20 cellular contexts compared by ENCODE assay signal in the genomic region with DNA sequence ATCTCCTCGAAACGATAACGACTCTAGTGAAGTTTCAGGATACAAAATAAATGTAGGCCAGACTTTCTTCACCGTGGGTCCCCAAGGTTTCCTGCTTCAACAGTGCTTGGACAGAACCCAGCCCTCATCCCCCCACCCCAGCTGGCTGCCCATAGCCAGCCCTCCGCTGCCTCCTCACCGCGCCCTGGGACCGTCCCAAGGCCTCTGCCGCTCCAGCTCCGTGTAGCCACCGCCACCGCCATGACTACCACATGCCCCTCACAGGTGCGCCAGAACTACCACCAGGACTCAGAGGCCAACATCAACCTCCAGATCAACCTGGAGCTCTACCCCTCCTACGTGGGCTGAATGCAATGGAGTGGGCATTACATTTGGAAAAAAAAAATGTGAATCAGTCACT. TPM values are rescaled to one million over a fixed set of nuclear protein-coding genes. Genes with fewer than 3 reads are reported as not detected.
"Had no signal": no experiment of that assay in that cellular context is flagged by ENCODE, and none has a peak within 500 bp of the region (broad histone marks: within the 10 kb centered on the region; RNA-seq: fewer than 3 reads in every experiment).

No MANE protein-coding gene starts in this region.

- H3K4me2 ChIP-seq: hepatocyte had no signal

- H2AFZ ChIP-seq: hepatocyte had no signal

- ATAC-seq: foreskin keratinocyte, gastroesophageal sphincter, heart left ventricle, left cardiac atrium, left lung, left ventricle myocardium superior, lower lobe of right lung had no signal

- H3K27ac ChIP-seq: colonic mucosa, esophagus muscularis mucosa, foreskin keratinocyte, gastroesophageal sphincter, heart left ventricle, hepatocyte, left lung, lower lobe of right lung had no signal

- H3K9me3 ChIP-seq: colonic mucosa, heart left ventricle, lower lobe of right lung had no signal

- FAIRE-seq: endothelial cell of umbilical vein, frontal cortex had no signal

- DNase-seq: colonic mucosa; cortex of kidney; effector memory CD4-positive, alpha-beta T cell; foreskin keratinocyte; heart left ventricle; hypothalamus; immature natural killer cell; islet precursor cell; left cardiac atrium; left ventricle myocardium superior; lower lobe of right lung; mesendoderm; midbrain had no signal

- H3K27me3 ChIP-seq: colonic mucosa, esophagus muscularis mucosa, foreskin keratinocyte, gastroesophageal sphincter, heart left ventricle, hepatocyte, left lung had no signal

- H3K4me3 ChIP-seq: colonic mucosa, esophagus muscularis mucosa, gastroesophageal sphincter, heart left ventricle, hepatocyte, left lung, lower lobe of right lung had no signal

- H3K4me1 ChIP-seq: colonic mucosa, esophagus muscularis mucosa, foreskin keratinocyte, gastroesophageal sphincter, heart left ventricle, left lung, lower lobe of right lung had no signal

- H3K36me3 ChIP-seq: colonic mucosa, esophagus muscularis mucosa, gastroesophageal sphincter, heart left ventricle, left lung, lower lobe of right lung had no signal

RNA-seq across cellular contexts. Expression of gene BEND6, which starts 49.4 kb away (rescaled TPM):
- total RNA-seq: lung microvascular endothelial cell had no signal
